Comparison of ENCODE assay signal across 26 cellular contexts in genomic region chr3:47692158-47692557, GRCh38.
DNase-seq lines count a peak whose midpoint lies in the region; ATAC-seq, FAIRE-seq and TF ChIP-seq lines count a peak whose summit lies in the region.
"Had no signal": no experiment of that assay in that cellular context is flagged by ENCODE, and none has a peak within 500 bp of the region (broad histone marks: within the 10 kb centered on the region; RNA-seq: fewer than 3 reads in every experiment).

No MANE protein-coding gene starts in this region.

- H3K36me3 ChIP-seq in SK-N-MC (ENCODE audit: insufficient read depth, low read length) (peaks cover 72% of the 10 kb centered on the region), osteoblast (ENCODE audit: insufficient read depth, low read length) (peaks cover 61% of the 10 kb centered on the region), hepatocyte (replicated peaks; ENCODE audit: insufficient read depth, low read depth) (no peaks in the 10 kb centered on the region)

- H3K9me3 ChIP-seq in SK-N-MC (ENCODE audit: low read depth, low read length) (no peaks in the 10 kb centered on the region), osteoblast (ENCODE audit: low read depth, low read length) (no peaks in the 10 kb centered on the region), hepatocyte (ENCODE audit: low read depth) (no peaks in the 10 kb centered on the region)
- H3K9me3 ChIP-seq: A549; BE2C; BLaER1 treated with 17β-estradiol and CSF1 and Interleukin-3, amounts not matched to agents 10 nM and 100 nM had no signal

- no peaks in the 10 kb centered on the region for H3K9me3 Mint-ChIP-seq in brain
- no peaks in the 10 kb centered on the region for H3K9me3 Mint-ChIP-seq in activated CD8-positive, alpha-beta T cell treated with anti-CD3 and anti-CD28 coated beads, Interleukin-2, amount 10 ng/mL, durations not matched to agents 7 days and 5 days (ENCODE audit: insufficient read depth)
- H3K9me3 Mint-ChIP-seq: CD4-positive, alpha-beta T cell; CD8-positive, alpha-beta memory T cell had no signal

- CTCF ChIA-PET in activated CD8-positive, alpha-beta T cell treated with anti-CD3 and anti-CD28 coated beads, Interleukin-2, amount 10 ng/mL, durations not matched to agents 7 days and 5 days (lab: Charles Lee), result no interaction called here

- H3K4me1 Mint-ChIP-seq in brain, result no peaks in the 10 kb centered on the region
- no peaks in the 10 kb centered on the region for H3K4me1 Mint-ChIP-seq in activated CD8-positive, alpha-beta T cell treated with anti-CD3 and anti-CD28 coated beads, Interleukin-2, amount 10 ng/mL, durations not matched to agents 7 days and 5 days (ENCODE audit: low read depth)
- H3K4me1 Mint-ChIP-seq: CD14-positive monocyte had no signal

- ATAC-seq in activated CD8-positive, alpha-beta T cell treated with anti-CD3 and anti-CD28 coated beads, Interleukin-2, amount 10 ng/mL, durations not matched to agents 7 days and 5 days, result no peak
- ATAC-seq: A549 had no signal

- no peak for DNase-seq in SK-N-MC (ENCODE audit: low read depth, low spot score)
- DNase-seq in osteoblast (ENCODE audit: insufficient read length, low spot score, missing footprints), result peak; percentile 80
- no peak for DNase-seq in H4 (ENCODE audit: low spot score)
- no peak for DNase-seq in activated CD8-positive, alpha-beta T cell treated with anti-CD3 and anti-CD28 coated beads, Interleukin-2, amount 10 ng/mL, durations not matched to agents 7 days and 5 days
- DNase-seq in hepatocyte (ENCODE audit: low spot score), result no peak
- DNase-seq: 8988T; ACHN; AML-193; BE2C; CD4-positive, alpha-beta T cell; CD8-positive, alpha-beta memory T cell; DMS 273 treated with DMSO at 0.1 percent for 48 hours; DMS79; EL; GF-D8; GOT3; H7; HCEC 1CT had no signal

- peak; percentile 36 for FAIRE-seq in G401.6 (lab: Jason Lieb, UNC)
- FAIRE-seq: A549, D721Med, GM12891, GM18507 had no signal

- no peak overlapping the region for H3K4me3 ChIP-seq in SK-N-MC
- H3K4me3 ChIP-seq in osteoblast (ENCODE audit: insufficient read depth, low read length), result no peak overlapping the region
- H3K4me3 ChIP-seq in hepatocyte, result no peak overlapping the region
- H3K4me3 ChIP-seq: A549; BLaER1 treated with 17β-estradiol and CSF1 and Interleukin-3, amounts not matched to agents 10 nM and 100 nM had no signal

- POLR2A ChIA-PET in activated CD8-positive, alpha-beta T cell treated with anti-CD3 and anti-CD28 coated beads, Interleukin-2, amount 10 ng/mL, durations not matched to agents 7 days and 5 days (lab: Charles Lee), result no interaction called here

- H3K9ac ChIP-seq in SK-N-MC (ENCODE audit: insufficient read length), result no peak overlapping the region
- H3K9ac ChIP-seq: BLaER1 treated with 17β-estradiol and CSF1 and Interleukin-3, amounts not matched to agents 10 nM and 100 nM had no signal

- H3K27ac Mint-ChIP-seq in brain, result peak overlapping the region in 3 of 5 experiments; percentile 19 to 33 (median 24)
- H3K27ac Mint-ChIP-seq in activated CD8-positive, alpha-beta T cell treated with anti-CD3 and anti-CD28 coated beads, Interleukin-2, amount 10 ng/mL, durations not matched to agents 7 days and 5 days, result no peak overlapping the region
- H3K27ac Mint-ChIP-seq: CD14-positive monocyte; CD4-positive, alpha-beta T cell had no signal

- H3K36me3 Mint-ChIP-seq in brain, result peaks cover 88% of the 10 kb centered on the region
- peaks cover 41% of the 10 kb centered on the region for H3K36me3 Mint-ChIP-seq in activated CD8-positive, alpha-beta T cell treated with anti-CD3 and anti-CD28 coated beads, Interleukin-2, amount 10 ng/mL, durations not matched to agents 7 days and 5 days (ENCODE audit: low read depth)

- H3K27ac ChIP-seq in SK-N-MC (peak overlapping the region; percentile 31; the same call in 1 of the 2 replicates), osteoblast (ENCODE audit: low read depth, low read length) (no peak overlapping the region), hepatocyte (no peak overlapping the region)
- H3K27ac ChIP-seq: A549; BLaER1 treated with 17β-estradiol and CSF1 and Interleukin-3, amounts not matched to agents 10 nM and 100 nM had no signal

- TF ChIP-seq CTCF in brain (conservative IDR thresholded peaks at IDR 0.05) (no peak), osteoblast (IDR thresholded peaks at IDR 0.05; ENCODE audit: extremely low read depth, low read depth, low read length) (no peak), hepatocyte (IDR thresholded peaks at IDR 0.05; ENCODE audit: poor library complexity) (no peak)

- H3K4me2 ChIP-seq in osteoblast (ENCODE audit: insufficient read depth, low read length), result no peak overlapping the region
- no peak overlapping the region for H3K4me2 ChIP-seq in hepatocyte
- H3K4me2 ChIP-seq: A549; BLaER1 treated with 17β-estradiol and CSF1 and Interleukin-3, amounts not matched to agents 10 nM and 100 nM had no signal

- H3K27me3 Mint-ChIP-seq in brain, result no peaks in the 10 kb centered on the region
- H3K27me3 Mint-ChIP-seq in activated CD8-positive, alpha-beta T cell treated with anti-CD3 and anti-CD28 coated beads, Interleukin-2, amount 10 ng/mL, durations not matched to agents 7 days and 5 days (ENCODE audit: low read depth), result no peaks in the 10 kb centered on the region
- H3K27me3 Mint-ChIP-seq: CD4-positive, alpha-beta T cell; CD8-positive, alpha-beta memory T cell had no signal

- H3K9me2 ChIP-seq in hepatocyte (replicated peaks; ENCODE audit: insufficient read depth), result no peaks in the 10 kb centered on the region

- H3K4me1 ChIP-seq in osteoblast (ENCODE audit: insufficient read depth, low read length) (no peaks in the 10 kb centered on the region), hepatocyte (ENCODE audit: insufficient read depth) (no peaks in the 10 kb centered on the region)
- H3K4me1 ChIP-seq: A549, BE2C had no signal

- H3K79me2 ChIP-seq in osteoblast (ENCODE audit: insufficient read depth, low read length), result no peaks in the 10 kb centered on the region
- H3K79me2 ChIP-seq in hepatocyte, result peaks cover 3% of the 10 kb centered on the region

- no peak overlapping the region for H3K4me3 Mint-ChIP-seq in brain
- no peak overlapping the region for H3K4me3 Mint-ChIP-seq in activated CD8-positive, alpha-beta T cell treated with anti-CD3 and anti-CD28 coated beads, Interleukin-2, amount 10 ng/mL, durations not matched to agents 7 days and 5 days
- H3K4me3 Mint-ChIP-seq: CD14-positive monocyte; CD4-positive, alpha-beta T cell; CD8-positive, alpha-beta memory T cell had no signal

- H2AFZ ChIP-seq in osteoblast (ENCODE audit: low read length) (no peak overlapping the region), hepatocyte (no peak overlapping the region)

- H4K20me1 ChIP-seq in osteoblast (ENCODE audit: insufficient read depth, low read length), result no peaks in the 10 kb centered on the region
- no peaks in the 10 kb centered on the region for H4K20me1 ChIP-seq in hepatocyte (ENCODE audit: insufficient read depth, poor library complexity, severe bottlenecking)

- H3K27me3 ChIP-seq in osteoblast (ENCODE audit: insufficient read depth, low read length), result no peaks in the 10 kb centered on the region
- H3K27me3 ChIP-seq in hepatocyte, result no peaks in the 10 kb centered on the region
- H3K27me3 ChIP-seq: BE2C; BLaER1 treated with 17β-estradiol and CSF1 and Interleukin-3, amounts not matched to agents 10 nM and 100 nM had no signal
